18 cellular contexts compared by ENCODE assay signal in genomic region chr10:102405632-102406031, GRCh38. TPM values are rescaled to one million over a fixed set of nuclear protein-coding genes. Genes with fewer than 3 reads are reported as not detected.
DNase-seq lines count a peak whose midpoint lies in the region; ATAC-seq and TF ChIP-seq lines count a peak whose summit lies in the region.
"Had no signal": no experiment of that assay in that cellular context is flagged by ENCODE, and none has a peak within 500 bp of the region (broad histone marks: within the 10 kb centered on the region; RNA-seq: fewer than 3 reads in every experiment).

No MANE protein-coding gene starts in this region.

- peaks cover 0 to 28% (median 0%) of the 10 kb centered on the region in 3 experiments for H3K36me3 ChIP-seq in naive thymus-derived CD4-positive, alpha-beta T cell (ENCODE audit: control insufficient read depth in 2 of 3, insufficient read depth in 3 of 3, low read length in 3 of 3)
- no peaks in the 10 kb centered on the region for H3K36me3 ChIP-seq in uterus

- H3K27me3 ChIP-seq in naive thymus-derived CD4-positive, alpha-beta T cell (ENCODE audit: control insufficient read depth in 2 of 2, insufficient read depth in 2 of 2, low read length in 2 of 2) = peaks cover 0 to 12% of the 10 kb centered on the region in 2 donors
- H3K27me3 ChIP-seq in uterus = no peaks in the 10 kb centered on the region

- H3K4me1 ChIP-seq in naive thymus-derived CD4-positive, alpha-beta T cell (ENCODE audit: control insufficient read depth in 2 of 2, insufficient read depth in 2 of 2, low read length in 2 of 2) = peaks cover 5 to 22% of the 10 kb centered on the region in 2 donors
- peaks cover 0 to 4% of the 10 kb centered on the region in 2 donors for H3K4me1 ChIP-seq in uterus

- peak overlapping the region; percentile 68 for H3K27ac Mint-ChIP-seq in activated naive CD4-positive, alpha-beta T cell treated with anti-CD3 and anti-CD28 coated beads, Interleukin-2, amount 50 U/mL, for 24 hours
- peak overlapping the region; percentile 95 for H3K27ac Mint-ChIP-seq in T-helper 17 cell
- peak overlapping the region in 6 of 9 donors; percentile 33 to 78 (median 52) for H3K27ac Mint-ChIP-seq in naive thymus-derived CD4-positive, alpha-beta T cell

- peak; percentile 9 for ATAC-seq in T-helper 17 cell
- no peak for ATAC-seq in naive thymus-derived CD4-positive, alpha-beta T cell
- ATAC-seq: left colon, upper lobe of right lung had no signal

- H3K4me3 ChIP-seq in naive thymus-derived CD4-positive, alpha-beta T cell (ENCODE audit: low read length) = no peak overlapping the region
- H3K4me3 ChIP-seq in uterus = no peak overlapping the region
- H3K4me3 ChIP-seq: upper lobe of right lung had no signal

- intact Hi-C loops in naive thymus-derived CD4-positive, alpha-beta T cell (cut with micrococcal nuclease) = no loop called here
- intact Hi-C loops in uterus (cut with DNase I; ENCODE audit: low total_unique reads) = no loop called here

- H3K27ac ChIP-seq in naive thymus-derived CD4-positive, alpha-beta T cell (ENCODE audit: low read depth, low read length) = peak overlapping the region; percentile 8
- H3K27ac ChIP-seq in uterus = peak overlapping the region; percentile 87 to 91
- H3K27ac ChIP-seq: upper lobe of right lung had no signal

- DNase-seq in activated naive CD4-positive, alpha-beta T cell (lab: John Stamatoyannopoulos, UW) = no peak
- DNase-seq in T-helper 17 cell = no peak
- DNase-seq in naive thymus-derived CD4-positive, alpha-beta T cell = no peak
- no peak for DNase-seq in uterus
- no peak for DNase-seq in ecto neural progenitor cell (ENCODE audit: low spot score)
- DNase-seq in MV-4-11 (lab: John Stamatoyannopoulos, UW) = no peak
- DNase-seq in occipital lobe (lab: John Stamatoyannopoulos, UW) = no peak
- DNase-seq: activated CD8-positive, alpha-beta memory T cell treated with anti-CD3 and anti-CD28 coated beads, Interleukin-2, amount 50 U/mL, for 4 hours; erythroblast; Kasumi-1; left colon; NCI-H1436; NCI-H2171 treated with DMSO at 0.1 percent for 48 hours; SIG-M5; upper lobe of right lung had no signal

- H3K27me3 Mint-ChIP-seq in activated naive CD4-positive, alpha-beta T cell treated with anti-CD3 and anti-CD28 coated beads, Interleukin-2, amount 50 U/mL, for 24 hours = no peaks in the 10 kb centered on the region
- H3K27me3 Mint-ChIP-seq in T-helper 17 cell = peaks cover 23% of the 10 kb centered on the region
- H3K27me3 Mint-ChIP-seq in naive thymus-derived CD4-positive, alpha-beta T cell = peaks cover 0 to 16% (median 6%) of the 10 kb centered on the region in 5 donors

- H3K36me3 Mint-ChIP-seq in activated naive CD4-positive, alpha-beta T cell treated with anti-CD3 and anti-CD28 coated beads, Interleukin-2, amount 50 U/mL, for 24 hours = no peaks in the 10 kb centered on the region
- peaks cover 5% of the 10 kb centered on the region for H3K36me3 Mint-ChIP-seq in T-helper 17 cell (ENCODE audit: low read depth)
- H3K36me3 Mint-ChIP-seq in naive thymus-derived CD4-positive, alpha-beta T cell = peaks cover 0 to 5% (median 0%) of the 10 kb centered on the region in 5 donors

- no peak for TF ChIP-seq POLR2A in uterus (IDR thresholded peaks at IDR 0.05)

- no peaks in the 10 kb centered on the region for H3K9me3 Mint-ChIP-seq in activated naive CD4-positive, alpha-beta T cell treated with anti-CD3 and anti-CD28 coated beads, Interleukin-2, amount 50 U/mL, for 24 hours
- no peaks in the 10 kb centered on the region for H3K9me3 Mint-ChIP-seq in naive thymus-derived CD4-positive, alpha-beta T cell

- H3K9me3 ChIP-seq in T-helper 17 cell (ENCODE audit: control insufficient read depth, low read length, poor library complexity, severe bottlenecking) (no peaks in the 10 kb centered on the region), uterus (no peaks in the 10 kb centered on the region)
- no peaks in the 10 kb centered on the region for H3K9me3 ChIP-seq in naive thymus-derived CD4-positive, alpha-beta T cell (ENCODE audit: control insufficient read depth in 2 of 3, low read length in 3 of 3)
- H3K9me3 ChIP-seq: upper lobe of right lung had no signal

- CTCF ChIA-PET in naive thymus-derived CD4-positive, alpha-beta T cell (lab: Charles Lee) = interaction anchor here (0.6 to 1.6 kb wide), 2 partner anchors 27 to 927 kb away, joined by 5 to 6 read pairs; partner anchors contain the start of gene CUEDC2

- H3K4me3 Mint-ChIP-seq in activated naive CD4-positive, alpha-beta T cell treated with anti-CD3 and anti-CD28 coated beads, Interleukin-2, amount 50 U/mL, for 24 hours = no peak overlapping the region
- peak overlapping the region; percentile 79 for H3K4me3 Mint-ChIP-seq in T-helper 17 cell
- peak overlapping the region in 3 of 10 donors; percentile 3 to 26 (median 12) for H3K4me3 Mint-ChIP-seq in naive thymus-derived CD4-positive, alpha-beta T cell

- H3K4me1 Mint-ChIP-seq in activated naive CD4-positive, alpha-beta T cell treated with anti-CD3 and anti-CD28 coated beads, Interleukin-2, amount 50 U/mL, for 24 hours = peaks cover 26% of the 10 kb centered on the region
- H3K4me1 Mint-ChIP-seq in T-helper 17 cell = peaks cover 31% of the 10 kb centered on the region
- H3K4me1 Mint-ChIP-seq in naive thymus-derived CD4-positive, alpha-beta T cell = peaks cover 15 to 29% (median 23%) of the 10 kb centered on the region in 7 donors

- TF ChIP-seq CTCF in uterus (IDR thresholded peaks at IDR 0.05) = no peak

- POLR2A ChIA-PET in naive thymus-derived CD4-positive, alpha-beta T cell (lab: Charles Lee) = interaction anchor here (1.1 to 3.4 kb wide), 2 partner anchors 15 to 37 kb away, joined by 3 to 13 read pairs; partner anchors contain the start of gene FBXL15

RNA-seq across cellular contexts. Expression of gene NFKB2, which starts 10.1 kb away (rescaled TPM):
- 100 to 1,000 TPM; 364 to 390 TPM for total RNA-seq in T-helper 17 cell
- total RNA-seq in naive thymus-derived CD4-positive, alpha-beta T cell = 100 to 1,000 TPM; 146 to 271 (median 222) TPM
- 10 to 100 TPM in 1 of 2 donors, 1 to 10 TPM in 1; 8.7 to 13.1 TPM for polyA plus RNA-seq in naive thymus-derived CD4-positive, alpha-beta T cell
- total RNA-seq in uterus = 10 to 100 TPM in 2 of 4 donors, 1 to 10 TPM in 2; 6.4 to 61.7 (median 10.7) TPM
- 2.2 TPM for total RNA-seq in occipital lobe

RNA-seq across cellular contexts. Expression of gene PSD, which starts 13.0 kb away (rescaled TPM):
- total RNA-seq in T-helper 17 cell (1 to 10 TPM; 2.9 to 5.1 TPM), uterus (100 to 1,000 TPM in 1 of 4 donors, 10 to 100 TPM in 2, not detected in 1; 31.3 to 114 (median 37.3) TPM), occipital lobe (101 TPM)
- 10 to 100 TPM in 3 of 5 experiments, 1 to 10 TPM in 2; 3.5 to 16.9 (median 11.2) TPM for total RNA-seq in naive thymus-derived CD4-positive, alpha-beta T cell
- polyA plus RNA-seq in naive thymus-derived CD4-positive, alpha-beta T cell = 1 to 10 TPM; 3.9 to 4.5 TPM

RNA-seq across cellular contexts. Expression of gene FBXL15, which starts 15.0 kb away (rescaled TPM):
- 10 to 100 TPM in 1 of 2 donors, 1 to 10 TPM in 1; 9.9 to 14.2 TPM for total RNA-seq in T-helper 17 cell
- 10 to 100 TPM; 10.8 to 21.0 (median 14.1) TPM for total RNA-seq in naive thymus-derived CD4-positive, alpha-beta T cell
- 10 to 100 TPM; 26.7 to 40.4 TPM for polyA plus RNA-seq in naive thymus-derived CD4-positive, alpha-beta T cell
- 10 to 100 TPM in 3 of 4 donors, 1 to 10 TPM in 1; 6.8 to 40.0 (median 16.7) TPM for total RNA-seq in uterus
- total RNA-seq in occipital lobe = 14.2 TPM

RNA-seq across cellular contexts. Expression of gene CUEDC2, which starts 26.7 kb away (rescaled TPM):
- total RNA-seq in T-helper 17 cell (10 to 100 TPM; 27.4 to 30.7 TPM), uterus (10 to 100 TPM; 26.2 to 51.6 (median 35.6) TPM), occipital lobe (37.3 TPM)
- 10 to 100 TPM; 27.0 to 69.0 (median 31.9) TPM for total RNA-seq in naive thymus-derived CD4-positive, alpha-beta T cell
- 10 to 100 TPM; 60.1 to 67.2 TPM for polyA plus RNA-seq in naive thymus-derived CD4-positive, alpha-beta T cell

RNA-seq across cellular contexts. Expression of gene C10orf95, which starts 45.7 kb away (rescaled TPM):
- total RNA-seq in T-helper 17 cell (under 1 TPM in 1 of 2 donors, not detected in 1; 0.50 TPM), uterus (under 1 TPM in 1 of 4 donors, not detected in 3; 0.21 TPM), occipital lobe (not detected)
- total RNA-seq in naive thymus-derived CD4-positive, alpha-beta T cell = under 1 TPM in 4 of 5 experiments, not detected in 1; 0.19 to 0.78 (median 0.51) TPM
- under 1 TPM; 0.32 to 0.41 TPM for polyA plus RNA-seq in naive thymus-derived CD4-positive, alpha-beta T cell
- total RNA-seq: Daoy, dermis microvascular lymphatic vessel endothelial cell had no signal
